In genomic region chr5:144370273-144370672, GRCh38 we compare ENCODE assay signal across 17 cellular contexts.
"Had no signal": no experiment of that assay in that cellular context is flagged by ENCODE, and none has a peak within 500 bp of the region (broad histone marks: within the 10 kb centered on the region; RNA-seq: fewer than 3 reads in every experiment).

No MANE protein-coding gene starts in this region.

- H3K27ac ChIP-seq: brain microvascular endothelial cell, left lung, neural progenitor cell, psoas muscle, right atrium auricular region, tibial artery had no signal

- H3K27me3 ChIP-seq: brain microvascular endothelial cell, left lung, neural progenitor cell, right atrium auricular region, tibial artery had no signal

- DNase-seq: activated CD4-positive, alpha-beta T cell treated with anti-CD3 and anti-CD28 coated beads, Interleukin-2, amount 50 U/mL, for 1 hour; activated T-cell treated with anti-CD3 and anti-CD28 coated beads, Interleukin-2, amount 50 U/mL, for 1 hour; aorta; brain microvascular endothelial cell; central memory CD4-positive, alpha-beta T cell; dermis blood vessel endothelial cell; effector CD8-positive, alpha-beta T cell; foreskin melanocyte; kidney; left lung; naive thymus-derived CD8-positive, alpha-beta T cell; psoas muscle; stimulated activated CD4-positive, alpha-beta T cell treated with anti-CD3 and anti-CD28 coated beads, Interleukin-4, amount 100 ng/mL, for 4 hours; stimulated activated naive CD8-positive, alpha-beta T cell treated with anti-CD3 and anti-CD28 coated beads, Interleukin-15, Interleukin-2, amounts not matched to agents 100 U/mL and 50 U/mL, for 24 hours; tibial artery had no signal

- H3K4me3 ChIP-seq: left lung, neural progenitor cell, psoas muscle, right atrium auricular region, tibial artery had no signal

- H2AFZ ChIP-seq: neural progenitor cell had no signal

- H3K4me2 ChIP-seq: neural progenitor cell had no signal

- H3K36me3 ChIP-seq: brain microvascular endothelial cell, left lung, neural progenitor cell, right atrium auricular region, tibial artery had no signal

- H3K9ac ChIP-seq: neural progenitor cell had no signal

- H3K9me3 ChIP-seq: left lung, psoas muscle, right atrium auricular region, tibial artery had no signal

- H3K4me1 ChIP-seq: left lung, neural progenitor cell, psoas muscle, tibial artery had no signal
